Comparison of ENCODE assay signal across 1 cellular context in the genomic region with DNA sequence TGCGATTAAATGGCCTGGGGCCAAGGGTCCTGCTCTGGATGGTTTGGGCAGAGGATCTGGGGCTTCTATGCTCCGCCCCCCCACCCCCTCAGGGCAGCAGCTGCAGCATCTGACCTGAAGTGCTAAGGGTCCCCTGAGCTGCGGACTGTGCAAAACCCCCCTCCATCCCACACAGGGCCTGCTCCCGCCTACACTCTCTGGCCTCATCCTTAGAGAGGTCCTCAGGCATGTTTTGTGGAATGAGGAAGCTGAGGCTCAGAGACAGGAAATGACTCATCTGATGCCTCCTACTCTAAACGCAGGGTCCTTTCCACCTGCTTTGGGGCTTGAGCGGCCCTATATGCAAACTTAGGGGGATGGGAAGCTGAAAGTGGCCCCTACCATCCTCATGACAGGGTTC.
TF ChIP-seq lines count a peak whose summit lies in the region.

No MANE protein-coding gene starts in this region.

TF ChIP-seq in K562, 482 proteins besides CTCF, POLR2A, EP300 and RAD21 (continued from another document and continues in another):
- TF ChIP-seq, protein P1, sequence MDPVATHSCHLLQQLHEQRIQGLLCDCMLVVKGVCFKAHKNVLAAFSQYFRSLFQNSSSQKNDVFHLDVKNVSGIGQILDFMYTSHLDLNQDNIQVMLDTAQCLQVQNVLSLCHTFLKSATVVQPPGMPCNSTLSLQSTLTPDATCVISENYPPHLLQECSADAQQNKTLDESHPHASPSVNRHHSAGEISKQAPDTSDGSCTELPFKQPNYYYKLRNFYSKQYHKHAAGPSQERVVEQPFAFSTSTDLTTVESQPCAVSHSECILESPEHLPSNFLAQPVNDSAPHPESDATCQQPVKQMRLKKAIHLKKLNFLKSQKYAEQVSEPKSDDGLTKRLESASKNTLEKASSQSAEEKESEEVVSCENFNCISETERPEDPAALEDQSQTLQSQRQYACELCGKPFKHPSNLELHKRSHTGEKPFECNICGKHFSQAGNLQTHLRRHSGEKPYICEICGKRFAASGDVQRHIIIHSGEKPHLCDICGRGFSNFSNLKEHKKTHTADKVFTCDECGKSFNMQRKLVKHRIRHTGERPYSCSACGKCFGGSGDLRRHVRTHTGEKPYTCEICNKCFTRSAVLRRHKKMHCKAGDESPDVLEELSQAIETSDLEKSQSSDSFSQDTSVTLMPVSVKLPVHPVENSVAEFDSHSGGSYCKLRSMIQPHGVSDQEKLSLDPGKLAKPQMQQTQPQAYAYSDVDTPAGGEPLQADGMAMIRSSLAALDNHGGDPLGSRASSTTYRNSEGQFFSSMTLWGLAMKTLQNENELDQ (CRISPR knock-in tag; IDR thresholded peaks at IDR 0.05; ENCODE audit: borderline replicate concordance) = no peak
- TF ChIP-seq, protein P2, sequence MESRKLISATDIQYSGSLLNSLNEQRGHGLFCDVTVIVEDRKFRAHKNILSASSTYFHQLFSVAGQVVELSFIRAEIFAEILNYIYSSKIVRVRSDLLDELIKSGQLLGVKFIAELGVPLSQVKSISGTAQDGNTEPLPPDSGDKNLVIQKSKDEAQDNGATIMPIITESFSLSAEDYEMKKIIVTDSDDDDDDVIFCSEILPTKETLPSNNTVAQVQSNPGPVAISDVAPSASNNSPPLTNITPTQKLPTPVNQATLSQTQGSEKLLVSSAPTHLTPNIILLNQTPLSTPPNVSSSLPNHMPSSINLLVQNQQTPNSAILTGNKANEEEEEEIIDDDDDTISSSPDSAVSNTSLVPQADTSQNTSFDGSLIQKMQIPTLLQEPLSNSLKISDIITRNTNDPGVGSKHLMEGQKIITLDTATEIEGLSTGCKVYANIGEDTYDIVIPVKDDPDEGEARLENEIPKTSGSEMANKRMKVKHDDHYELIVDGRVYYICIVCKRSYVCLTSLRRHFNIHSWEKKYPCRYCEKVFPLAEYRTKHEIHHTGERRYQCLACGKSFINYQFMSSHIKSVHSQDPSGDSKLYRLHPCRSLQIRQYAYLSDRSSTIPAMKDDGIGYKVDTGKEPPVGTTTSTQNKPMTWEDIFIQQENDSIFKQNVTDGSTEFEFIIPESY (CRISPR knock-in tag; IDR thresholded peaks at IDR 0.05) = no peak
- TF ChIP-seq ZNF134 (CRISPR knock-in tag; conservative IDR thresholded peaks at IDR 0.05) (no peak), BDP1 (IDR thresholded peaks at IDR 0.05; ENCODE audit: insufficient read depth, insufficient read length) (no peak), YBX1 (IDR thresholded peaks at IDR 0.05) (no peak), JUNB (CRISPR knock-in tag; conservative IDR thresholded peaks at IDR 0.05) (0 out of 2 replicates have a peak, but pooled peaks have one; percentile 38), SMAD4 (CRISPR knock-in tag; conservative IDR thresholded peaks at IDR 0.05) (no peak), HMG20B (CRISPR knock-in tag; IDR thresholded peaks at IDR 0.05) (no peak), THRA (IDR thresholded peaks at IDR 0.05) (no peak), MBD2 (IDR thresholded peaks at IDR 0.05; ENCODE audit: borderline replicate concordance, low read depth) (0 out of 2 replicates have a peak, but pooled peaks have one; percentile 12), SMARCE1 (IDR thresholded peaks at IDR 0.05) (peak; percentile 75; the same call in 1 of the 2 replicates), DLX4 (CRISPR knock-in tag; IDR thresholded peaks at IDR 0.05) (no peak), LCOR (CRISPR knock-in tag; IDR thresholded peaks at IDR 0.05) (no peak), DPF2 (IDR thresholded peaks at IDR 0.05) (peak; percentile 73), EWSR1 (IDR thresholded peaks at IDR 0.05; ENCODE audit: borderline replicate concordance, low read depth, partially characterized antibody) (no peak), MXI1 (IDR thresholded peaks at IDR 0.05; ENCODE audit: low read depth, low read length) (no peak), ZNF75A (CRISPR knock-in tag; IDR thresholded peaks at IDR 0.05) (no peak), ETV5 (CRISPR knock-in tag; IDR thresholded peaks at IDR 0.05; ENCODE audit: low read depth) (peak; percentile 89), TEAD1 (CRISPR knock-in tag; IDR thresholded peaks at IDR 0.05) (peak in 1 of 2 experiments; percentile 73; a peak in 1 of 4 replicates), ZNF282 (CRISPR knock-in tag; IDR thresholded peaks at IDR 0.05) (no peak), TGIF2 (CRISPR knock-in tag; IDR thresholded peaks at IDR 0.05) (no peak), BRF1 (IDR thresholded peaks at IDR 0.05; ENCODE audit: borderline replicate concordance, extremely low read depth, insufficient read length) (no peak), ARID1B (IDR thresholded peaks at IDR 0.05) (peak; percentile 63; the same call in 1 of the 2 replicates), STAT5A (IDR thresholded peaks at IDR 0.05; ENCODE audit: borderline replicate concordance, low read length) (no peak), CXXC5 (CRISPR knock-in tag; IDR thresholded peaks at IDR 0.05) (no peak), BACH1 (tag; IDR thresholded peaks at IDR 0.05) (no peak), ZNF561 (CRISPR knock-in tag; conservative IDR thresholded peaks at IDR 0.05) (no peak), SAFB (IDR thresholded peaks at IDR 0.05; ENCODE audit: borderline replicate concordance, low read depth, low read length) (no peak), CTBP1 (IDR thresholded peaks at IDR 0.05; ENCODE audit: borderline replicate concordance) (peak; percentile 75), FOSL1 (tag; conservative IDR thresholded peaks at IDR 0.05) (peak; percentile 85), GABPB1 (CRISPR knock-in tag; IDR thresholded peaks at IDR 0.05) (no peak), SMAD3 (CRISPR knock-in tag; conservative IDR thresholded peaks at IDR 0.05) (no peak), USF1 (CRISPR knock-in tag; IDR thresholded peaks at IDR 0.05) (no peak)
- TF ChIP-seq, protein P3, sequence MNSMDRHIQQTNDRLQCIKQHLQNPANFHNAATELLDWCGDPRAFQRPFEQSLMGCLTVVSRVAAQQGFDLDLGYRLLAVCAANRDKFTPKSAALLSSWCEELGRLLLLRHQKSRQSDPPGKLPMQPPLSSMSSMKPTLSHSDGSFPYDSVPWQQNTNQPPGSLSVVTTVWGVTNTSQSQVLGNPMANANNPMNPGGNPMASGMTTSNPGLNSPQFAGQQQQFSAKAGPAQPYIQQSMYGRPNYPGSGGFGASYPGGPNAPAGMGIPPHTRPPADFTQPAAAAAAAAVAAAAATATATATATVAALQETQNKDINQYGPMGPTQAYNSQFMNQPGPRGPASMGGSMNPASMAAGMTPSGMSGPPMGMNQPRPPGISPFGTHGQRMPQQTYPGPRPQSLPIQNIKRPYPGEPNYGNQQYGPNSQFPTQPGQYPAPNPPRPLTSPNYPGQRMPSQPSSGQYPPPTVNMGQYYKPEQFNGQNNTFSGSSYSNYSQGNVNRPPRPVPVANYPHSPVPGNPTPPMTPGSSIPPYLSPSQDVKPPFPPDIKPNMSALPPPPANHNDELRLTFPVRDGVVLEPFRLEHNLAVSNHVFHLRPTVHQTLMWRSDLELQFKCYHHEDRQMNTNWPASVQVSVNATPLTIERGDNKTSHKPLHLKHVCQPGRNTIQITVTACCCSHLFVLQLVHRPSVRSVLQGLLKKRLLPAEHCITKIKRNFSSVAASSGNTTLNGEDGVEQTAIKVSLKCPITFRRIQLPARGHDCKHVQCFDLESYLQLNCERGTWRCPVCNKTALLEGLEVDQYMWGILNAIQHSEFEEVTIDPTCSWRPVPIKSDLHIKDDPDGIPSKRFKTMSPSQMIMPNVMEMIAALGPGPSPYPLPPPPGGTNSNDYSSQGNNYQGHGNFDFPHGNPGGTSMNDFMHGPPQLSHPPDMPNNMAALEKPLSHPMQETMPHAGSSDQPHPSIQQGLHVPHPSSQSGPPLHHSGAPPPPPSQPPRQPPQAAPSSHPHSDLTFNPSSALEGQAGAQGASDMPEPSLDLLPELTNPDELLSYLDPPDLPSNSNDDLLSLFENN (IDR thresholded peaks at IDR 0.05; ENCODE audit: low read depth in 2 of 2, low read length in 2 of 2) = no peak
- TF ChIP-seq, protein P4, sequence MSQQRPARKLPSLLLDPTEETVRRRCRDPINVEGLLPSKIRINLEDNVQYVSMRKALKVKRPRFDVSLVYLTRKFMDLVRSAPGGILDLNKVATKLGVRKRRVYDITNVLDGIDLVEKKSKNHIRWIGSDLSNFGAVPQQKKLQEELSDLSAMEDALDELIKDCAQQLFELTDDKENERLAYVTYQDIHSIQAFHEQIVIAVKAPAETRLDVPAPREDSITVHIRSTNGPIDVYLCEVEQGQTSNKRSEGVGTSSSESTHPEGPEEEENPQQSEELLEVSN (IDR thresholded peaks at IDR 0.05; ENCODE audit: borderline replicate concordance in 1 of 2, extremely low read depth in 1 of 2, insufficient read depth in 1 of 2, insufficient read length in 1 of 2, low read depth in 1 of 2, low read length in 1 of 2, poor library complexity in 1 of 2, severe bottlenecking in 1 of 2) = peak in 1 of 2 experiments; percentile 26
- TF ChIP-seq, protein P5, sequence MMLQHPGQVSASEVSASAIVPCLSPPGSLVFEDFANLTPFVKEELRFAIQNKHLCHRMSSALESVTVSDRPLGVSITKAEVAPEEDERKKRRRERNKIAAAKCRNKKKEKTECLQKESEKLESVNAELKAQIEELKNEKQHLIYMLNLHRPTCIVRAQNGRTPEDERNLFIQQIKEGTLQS (IDR thresholded peaks at IDR 0.05) = peak; percentile 89
- TF ChIP-seq, protein P5 (CRISPR knock-in tag; conservative IDR thresholded peaks at IDR 0.05) = no peak
- TF ChIP-seq, protein P6, sequence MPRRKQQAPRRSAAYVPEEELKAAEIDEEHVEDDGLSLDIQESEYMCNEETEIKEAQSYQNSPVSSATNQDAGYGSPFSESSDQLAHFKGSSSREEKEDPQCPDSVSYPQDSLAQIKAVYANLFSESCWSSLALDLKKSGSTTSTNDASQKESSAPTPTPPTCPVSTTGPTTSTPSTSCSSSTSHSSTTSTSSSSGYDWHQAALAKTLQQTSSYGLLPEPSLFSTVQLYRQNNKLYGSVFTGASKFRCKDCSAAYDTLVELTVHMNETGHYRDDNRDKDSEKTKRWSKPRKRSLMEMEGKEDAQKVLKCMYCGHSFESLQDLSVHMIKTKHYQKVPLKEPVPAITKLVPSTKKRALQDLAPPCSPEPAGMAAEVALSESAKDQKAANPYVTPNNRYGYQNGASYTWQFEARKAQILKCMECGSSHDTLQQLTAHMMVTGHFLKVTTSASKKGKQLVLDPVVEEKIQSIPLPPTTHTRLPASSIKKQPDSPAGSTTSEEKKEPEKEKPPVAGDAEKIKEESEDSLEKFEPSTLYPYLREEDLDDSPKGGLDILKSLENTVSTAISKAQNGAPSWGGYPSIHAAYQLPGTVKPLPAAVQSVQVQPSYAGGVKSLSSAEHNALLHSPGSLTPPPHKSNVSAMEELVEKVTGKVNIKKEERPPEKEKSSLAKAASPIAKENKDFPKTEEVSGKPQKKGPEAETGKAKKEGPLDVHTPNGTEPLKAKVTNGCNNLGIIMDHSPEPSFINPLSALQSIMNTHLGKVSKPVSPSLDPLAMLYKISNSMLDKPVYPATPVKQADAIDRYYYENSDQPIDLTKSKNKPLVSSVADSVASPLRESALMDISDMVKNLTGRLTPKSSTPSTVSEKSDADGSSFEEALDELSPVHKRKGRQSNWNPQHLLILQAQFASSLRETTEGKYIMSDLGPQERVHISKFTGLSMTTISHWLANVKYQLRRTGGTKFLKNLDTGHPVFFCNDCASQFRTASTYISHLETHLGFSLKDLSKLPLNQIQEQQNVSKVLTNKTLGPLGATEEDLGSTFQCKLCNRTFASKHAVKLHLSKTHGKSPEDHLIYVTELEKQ (CRISPR knock-in tag; IDR thresholded peaks at IDR 0.05) = no peak
- TF ChIP-seq, protein P7, sequence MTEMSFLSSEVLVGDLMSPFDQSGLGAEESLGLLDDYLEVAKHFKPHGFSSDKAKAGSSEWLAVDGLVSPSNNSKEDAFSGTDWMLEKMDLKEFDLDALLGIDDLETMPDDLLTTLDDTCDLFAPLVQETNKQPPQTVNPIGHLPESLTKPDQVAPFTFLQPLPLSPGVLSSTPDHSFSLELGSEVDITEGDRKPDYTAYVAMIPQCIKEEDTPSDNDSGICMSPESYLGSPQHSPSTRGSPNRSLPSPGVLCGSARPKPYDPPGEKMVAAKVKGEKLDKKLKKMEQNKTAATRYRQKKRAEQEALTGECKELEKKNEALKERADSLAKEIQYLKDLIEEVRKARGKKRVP (CRISPR knock-in tag; IDR thresholded peaks at IDR 0.05) = no peak
- TF ChIP-seq, protein P8, sequence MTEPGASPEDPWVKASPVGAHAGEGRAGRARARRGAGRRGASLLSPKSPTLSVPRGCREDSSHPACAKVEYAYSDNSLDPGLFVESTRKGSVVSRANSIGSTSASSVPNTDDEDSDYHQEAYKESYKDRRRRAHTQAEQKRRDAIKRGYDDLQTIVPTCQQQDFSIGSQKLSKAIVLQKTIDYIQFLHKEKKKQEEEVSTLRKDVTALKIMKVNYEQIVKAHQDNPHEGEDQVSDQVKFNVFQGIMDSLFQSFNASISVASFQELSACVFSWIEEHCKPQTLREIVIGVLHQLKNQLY (CRISPR knock-in tag; conservative IDR thresholded peaks at IDR 0.05) = no peak
- TF ChIP-seq, protein P9, sequence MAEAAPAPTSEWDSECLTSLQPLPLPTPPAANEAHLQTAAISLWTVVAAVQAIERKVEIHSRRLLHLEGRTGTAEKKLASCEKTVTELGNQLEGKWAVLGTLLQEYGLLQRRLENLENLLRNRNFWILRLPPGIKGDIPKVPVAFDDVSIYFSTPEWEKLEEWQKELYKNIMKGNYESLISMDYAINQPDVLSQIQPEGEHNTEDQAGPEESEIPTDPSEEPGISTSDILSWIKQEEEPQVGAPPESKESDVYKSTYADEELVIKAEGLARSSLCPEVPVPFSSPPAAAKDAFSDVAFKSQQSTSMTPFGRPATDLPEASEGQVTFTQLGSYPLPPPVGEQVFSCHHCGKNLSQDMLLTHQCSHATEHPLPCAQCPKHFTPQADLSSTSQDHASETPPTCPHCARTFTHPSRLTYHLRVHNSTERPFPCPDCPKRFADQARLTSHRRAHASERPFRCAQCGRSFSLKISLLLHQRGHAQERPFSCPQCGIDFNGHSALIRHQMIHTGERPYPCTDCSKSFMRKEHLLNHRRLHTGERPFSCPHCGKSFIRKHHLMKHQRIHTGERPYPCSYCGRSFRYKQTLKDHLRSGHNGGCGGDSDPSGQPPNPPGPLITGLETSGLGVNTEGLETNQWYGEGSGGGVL (CRISPR knock-in tag; IDR thresholded peaks at IDR 0.05) = no peak
